ENCODE assay signal across 19 cellular contexts in the genomic region with DNA sequence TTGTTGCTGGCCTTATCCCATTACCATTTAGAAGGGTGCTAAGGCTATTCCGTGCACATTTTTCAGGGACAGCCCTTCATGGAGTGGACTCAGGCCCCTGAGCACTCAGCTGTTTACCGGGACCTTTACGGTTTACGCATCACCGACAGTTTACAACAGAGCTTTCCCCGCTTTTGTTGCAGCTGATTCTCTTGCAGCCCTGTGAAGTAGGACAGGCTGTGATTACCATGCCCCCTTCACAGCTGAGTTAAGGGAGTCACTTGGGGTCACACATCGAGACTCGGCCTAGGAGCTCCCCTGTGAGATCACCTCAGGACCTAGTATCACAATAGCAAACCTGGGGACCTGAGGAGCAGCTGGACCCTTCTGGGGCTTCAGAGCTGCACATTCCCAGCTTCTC.
DNase-seq lines count a peak whose midpoint lies in the region; ATAC-seq and TF ChIP-seq lines count a peak whose summit lies in the region.
"Had no signal": no experiment of that assay in that cellular context is flagged by ENCODE, and none has a peak within 500 bp of the region (broad histone marks: within the 10 kb centered on the region; RNA-seq: fewer than 3 reads in every experiment).

No MANE protein-coding gene starts in this region.

- ATAC-seq in RWPE2 (ENCODE audit: low read depth) (no peak), GM21723 (IDR thresholded peaks at IDR 0.05; ENCODE audit: unreplicated experiment) (no peak), HG03571 (IDR thresholded peaks at IDR 0.05; ENCODE audit: unreplicated experiment) (no peak), GM21619 (IDR thresholded peaks at IDR 0.05; ENCODE audit: unreplicated experiment) (no peak)
- ATAC-seq: CD8-positive, alpha-beta T cell; Panc1 had no signal

- peaks cover 0 to 30% (median 0%) of the 10 kb centered on the region in 11 experiments; a peak in 5 of 22 replicates for H3K36me3 ChIP-seq in BLaER1 treated with 17β-estradiol and CSF1 and Interleukin-3, amounts not matched to agents 10 nM and 100 nM
- H3K36me3 ChIP-seq in RWPE2 (ENCODE audit: low read depth) (peaks cover 93% of the 10 kb centered on the region), subcutaneous abdominal adipose tissue (ENCODE audit: control insufficient read depth in 5 of 5, insufficient read depth in 5 of 5, low read length in 5 of 5) (peaks cover 0 to 44% (median 31%) of the 10 kb centered on the region in 5 donors)

- H4K20me1 ChIP-seq in BLaER1 treated with 17β-estradiol and CSF1 and Interleukin-3, amounts not matched to agents 10 nM and 100 nM, result no peaks in the 10 kb centered on the region; a peak in 2 of 22 replicates

- H3K4me3 ChIP-seq in BLaER1 treated with 17β-estradiol and CSF1 and Interleukin-3, amounts not matched to agents 10 nM and 100 nM, result no peak overlapping the region
- no peak overlapping the region for H3K4me3 ChIP-seq in RWPE2 (ENCODE audit: severe bottlenecking)
- H3K4me3 ChIP-seq in subcutaneous abdominal adipose tissue (ENCODE audit: low read depth in 1 of 5, low read length in 5 of 5), result no peak overlapping the region

- peak overlapping the region in 6 of 11 experiments; percentile 8 to 38 (median 28); a peak in 7 of 22 replicates for H3K4me2 ChIP-seq in BLaER1 treated with 17β-estradiol and CSF1 and Interleukin-3, amounts not matched to agents 10 nM and 100 nM
- H3K4me2 ChIP-seq: SK-N-SH had no signal

- peak overlapping the region in 1 of 11 experiments; percentile 17; a peak in 1 of 22 replicates for H3K27ac ChIP-seq in BLaER1 treated with 17β-estradiol and CSF1 and Interleukin-3, amounts not matched to agents 10 nM and 100 nM
- H3K27ac ChIP-seq in RWPE2 (ENCODE audit: poor library complexity, severe bottlenecking) (peak overlapping the region; percentile 4), subcutaneous abdominal adipose tissue (ENCODE audit: low read depth, low read length) (peak overlapping the region; percentile 49)

- no peak for TF ChIP-seq CTCF in RWPE2 (IDR thresholded peaks at IDR 0.05; ENCODE audit: poor library complexity, severe bottlenecking)

- H3K9ac ChIP-seq in BLaER1 treated with 17β-estradiol and CSF1 and Interleukin-3, amounts not matched to agents 10 nM and 100 nM, result 0 out of 22 replicates have a peak overlapping the region, but pooled peaks of 2 of the 11 experiments have one; percentile 2 to 14
- peak overlapping the region in 1 of 5 donors; percentile 23 for H3K9ac ChIP-seq in subcutaneous abdominal adipose tissue (ENCODE audit: low read length in 5 of 5)
- H3K9ac ChIP-seq: SK-N-SH had no signal

- H3K9me3 ChIP-seq in BLaER1 treated with 17β-estradiol and CSF1 and Interleukin-3, amounts not matched to agents 10 nM and 100 nM (replicated peaks in 1 of 11), result no peaks in the 10 kb centered on the region
- H3K9me3 ChIP-seq in RWPE2 (ENCODE audit: severe bottlenecking), result no peaks in the 10 kb centered on the region
- no peaks in the 10 kb centered on the region for H3K9me3 ChIP-seq in subcutaneous abdominal adipose tissue (ENCODE audit: control insufficient read depth in 5 of 5, low read length in 5 of 5)
- H3K9me3 ChIP-seq: SK-N-SH had no signal

- DNase-seq in RWPE2 (ENCODE audit: low spot score) (no peak), left kidney (ENCODE audit: low read depth, low spot score) (peak; percentile 34)
- DNase-seq: AML-193; CD8-positive, alpha-beta T cell; GF-D8; Kasumi-1; MM.1S; NCI-H1092 treated with DMSO at 0.1 percent for 48 hours; NCI-H2081 treated with DMSO at 0.1 percent for 48 hours; NCI-H510A treated with DMSO at 0.1 percent for 48 hours; NCI-H82; SHP77; SK-N-SH had no signal

- peaks cover 12 to 41% (median 35%) of the 10 kb centered on the region in 10 experiments for H3K4me1 ChIP-seq in BLaER1 treated with 17β-estradiol and CSF1 and Interleukin-3, amounts not matched to agents 10 nM and 100 nM
- H3K4me1 ChIP-seq in RWPE2 (ENCODE audit: insufficient read depth, poor library complexity, severe bottlenecking) (no peaks in the 10 kb centered on the region), subcutaneous abdominal adipose tissue (ENCODE audit: control insufficient read depth in 5 of 5, insufficient read depth in 5 of 5, low read length in 5 of 5) (peaks cover 4 to 67% (median 35%) of the 10 kb centered on the region in 5 donors)

- no peaks in the 10 kb centered on the region for H3K27me3 ChIP-seq in BLaER1 treated with 17β-estradiol and CSF1 and Interleukin-3, amounts not matched to agents 10 nM and 100 nM
- H3K27me3 ChIP-seq in RWPE2 (ENCODE audit: insufficient read depth, poor library complexity, severe bottlenecking), result no peaks in the 10 kb centered on the region
- no peaks in the 10 kb centered on the region for H3K27me3 ChIP-seq in subcutaneous abdominal adipose tissue (ENCODE audit: control insufficient read depth in 5 of 5, insufficient read depth in 4 of 5, low read length in 5 of 5)
